In genomic region chr17:2103456-2103855, GRCh38 we compare ENCODE assay signal across 13 cellular contexts. TPM values are rescaled to one million over a fixed set of nuclear protein-coding genes. Genes with fewer than 3 reads are reported as not detected.
DNase-seq lines count a peak whose midpoint lies in the region; ATAC-seq and TF ChIP-seq lines count a peak whose summit lies in the region.
"Had no signal": no experiment of that assay in that cellular context is flagged by ENCODE, and none has a peak within 500 bp of the region (broad histone marks: within the 10 kb centered on the region; RNA-seq: fewer than 3 reads in every experiment).

No MANE protein-coding gene starts in this region.

- peaks cover 46% of the 10 kb centered on the region for H3K4me1 ChIP-seq in A673 (ENCODE audit: insufficient read depth, low read length, poor library complexity, severe bottlenecking)
- peaks cover 17% of the 10 kb centered on the region for H3K4me1 ChIP-seq in PC-9 (replicated peaks; ENCODE audit: insufficient read depth)

- H3K27ac ChIP-seq in A673 (ENCODE audit: low read depth, low read length, poor library complexity, severe bottlenecking) (peak overlapping the region; percentile 31), PC-9 (peak overlapping the region; percentile 8; the same call in 1 of the 2 replicates), epithelial cell of prostate (peak overlapping the region; percentile 6)
- H3K27ac ChIP-seq in CD4-positive, alpha-beta T cell (ENCODE audit: low read depth, low read length): no peak overlapping the region

- H3K27me3 Mint-ChIP-seq in CD4-positive, alpha-beta T cell: no peaks in the 10 kb centered on the region
- H3K27me3 Mint-ChIP-seq: IgD-negative memory B cell had no signal

- H3K4me3 ChIP-seq in A673 (ENCODE audit: low read depth, low read length, poor library complexity, severe bottlenecking) (no peak overlapping the region), PC-9 (no peak overlapping the region), retinal pigment epithelial cell (ENCODE audit: low read length) (no peak overlapping the region)

- H3K9me3 Mint-ChIP-seq in CD4-positive, alpha-beta T cell: no peaks in the 10 kb centered on the region
- H3K9me3 Mint-ChIP-seq: CD14-positive monocyte, IgD-negative memory B cell had no signal

- H3K27ac Mint-ChIP-seq in CD4-positive, alpha-beta T cell: no peak overlapping the region
- H3K27ac Mint-ChIP-seq: CD14-positive monocyte, IgD-negative memory B cell had no signal

- no peak overlapping the region for H2AFZ ChIP-seq in PC-9

- intact Hi-C loops in A673 (cut with micrococcal nuclease; ENCODE audit: unreplicated experiment): no loop called here
- intact Hi-C loops in PC-9 (cut with micrococcal nuclease; ENCODE audit: unreplicated experiment): loop anchor here (5.0 kb wide), 2 partner anchors 34 to 254 kb away; no protein-coding TSS in a partner anchor
- intact Hi-C loops in CD4-positive, alpha-beta T cell (cut with DNase I, micrococcal nuclease): no loop called here

- no peaks in the 10 kb centered on the region for H3K9me3 ChIP-seq in A673 (ENCODE audit: low read depth, low read length, poor library complexity, severe bottlenecking)
- no peaks in the 10 kb centered on the region for H3K9me3 ChIP-seq in PC-9 (ENCODE audit: insufficient read depth, low read depth)
- H3K9me3 ChIP-seq in CD4-positive, alpha-beta T cell (ENCODE audit: control insufficient read depth, low read length): no peaks in the 10 kb centered on the region

- DNase-seq in A673 (ENCODE audit: low spot score) (no peak), PC-9 (no peak), epithelial cell of prostate (ENCODE audit: low read depth, low spot score) (no peak), retinal pigment epithelial cell (ENCODE audit: low read depth) (peak; percentile 21), HCEC 1CT (no peak)
- no peak for DNase-seq in CD4-positive, alpha-beta T cell
- DNase-seq: NCI-H1417 treated with DMSO at 0.1 percent for 48 hours, NCI-H2081, NCI-H510A treated with DMSO at 0.1 percent for 48 hours had no signal

- no TSS peak for BruUV-seq in A673 (replicated peaks; lab: Mats Ljungman, UMichigan)
- no TSS peak for BruUV-seq in PC-9 (replicated peaks; lab: Mats Ljungman, UMichigan)

- ATAC-seq in CD4-positive, alpha-beta T cell (ENCODE audit: poor library complexity): no peak
- ATAC-seq in HG03135 (IDR thresholded peaks at IDR 0.05; ENCODE audit: unreplicated experiment) (no peak), GM19395 (IDR thresholded peaks at IDR 0.05; ENCODE audit: unreplicated experiment) (no peak)

- peaks cover 33% of the 10 kb centered on the region for H3F3A ChIP-seq in PC-9 (ENCODE audit: insufficient read depth, low read depth)

- no peaks in the 10 kb centered on the region for H3K9me2 ChIP-seq in PC-9 (ENCODE audit: insufficient read depth)

- no peaks in the 10 kb centered on the region for H4K20me1 ChIP-seq in PC-9 (ENCODE audit: insufficient read depth)

- H3K79me2 ChIP-seq in PC-9 (ENCODE audit: low read depth): no peaks in the 10 kb centered on the region

- H3K36me3 Mint-ChIP-seq in CD4-positive, alpha-beta T cell (ENCODE audit: low read depth): peaks cover 12% of the 10 kb centered on the region

- TF ChIP-seq CTCF in A673 (conservative IDR thresholded peaks at IDR 0.05; ENCODE audit: low read depth, low read length) (no peak), PC-9 (conservative IDR thresholded peaks at IDR 0.05) (no peak), retinal pigment epithelial cell (conservative IDR thresholded peaks at IDR 0.05; ENCODE audit: low read depth, low read length) (no peak)
- TF ChIP-seq CTCF in CD4-positive, alpha-beta T cell (IDR thresholded peaks at IDR 0.05): no peak

- H3K36me3 ChIP-seq in A673 (ENCODE audit: insufficient read depth, low read length, poor library complexity, severe bottlenecking): no peaks in the 10 kb centered on the region
- H3K36me3 ChIP-seq in PC-9 (ENCODE audit: low read depth): no peaks in the 10 kb centered on the region

- CTCF ChIA-PET in A673 (lab: Charles Lee) (interaction anchor here (0.6 kb wide), 1 partner anchor 72 kb away, joined by 11 read pairs; no protein-coding TSS in a partner anchor), PC-9 (lab: Charles Lee) (interaction anchor here (0.6 kb wide), 1 partner anchor 13 kb away, joined by 5 read pairs; no protein-coding TSS in a partner anchor)
- CTCF ChIA-PET in CD4-positive, alpha-beta T cell (lab: Charles Lee): no interaction called here

- POLR2A ChIA-PET in A673 (lab: Charles Lee; ENCODE audit: low non-redundant PET): no interaction called here
- POLR2A ChIA-PET in PC-9 (lab: Charles Lee; ENCODE audit: unreplicated experiment): interaction anchor here (0.6 to 0.8 kb wide), 3 partner anchors 17 to 304 kb away, joined by 3 to 11 read pairs (median 5); no protein-coding TSS in a partner anchor
- POLR2A ChIA-PET in CD4-positive, alpha-beta T cell (lab: Charles Lee): interaction anchor here (1.2 kb wide), 1 partner anchor 14 kb away, joined by 4 read pairs; no protein-coding TSS in a partner anchor

- H3K4me2 ChIP-seq in PC-9: no peak overlapping the region

- H3K4me1 Mint-ChIP-seq in CD4-positive, alpha-beta T cell (ENCODE audit: low read depth): peaks cover 27% of the 10 kb centered on the region

- H3K27me3 ChIP-seq in A673 (replicated peaks; ENCODE audit: insufficient read depth, low read depth, low read length, poor library complexity) (no peaks in the 10 kb centered on the region), PC-9 (ENCODE audit: insufficient read depth, low read depth) (no peaks in the 10 kb centered on the region)
- H3K27me3 ChIP-seq in CD4-positive, alpha-beta T cell (ENCODE audit: control insufficient read depth, insufficient read depth, low read length): no peaks in the 10 kb centered on the region

- no peak overlapping the region for H3K4me3 Mint-ChIP-seq in CD4-positive, alpha-beta T cell
- H3K4me3 Mint-ChIP-seq: CD14-positive monocyte, IgD-negative memory B cell had no signal

RNA-seq across cellular contexts. Expression of gene HIC1, which starts 48.6 kb away (rescaled TPM):
- total RNA-seq in A673 (2021) (0.84 and 1.5 TPM in 2 replicates), PC-9 (2021) (0.63 and 1.6 TPM in 2 replicates)
- 1 to 10 TPM; 2.4 to 3.0 TPM for total RNA-seq in CD4-positive, alpha-beta T cell
